Comparison of ENCODE assay signal across 1 cellular context in genomic region chr2:48112911-48113687, GRCh38.
TF ChIP-seq lines count a peak whose summit lies in the region.

No MANE protein-coding gene starts in this region.

TF ChIP-seq in HepG2, 621 proteins besides CTCF, POLR2A, EP300 and RAD21 (continued from another document and continues in another):
- no peak for TF ChIP-seq PRDM10 (CRISPR knock-in tag; IDR thresholded peaks at IDR 0.05; ENCODE audit: low read depth)
- no peak for TF ChIP-seq ZFX (CRISPR knock-in tag; IDR thresholded peaks at IDR 0.05; ENCODE audit: low read depth)
- TF ChIP-seq ZNF768 (CRISPR knock-in tag; IDR thresholded peaks at IDR 0.05): no peak
- TF ChIP-seq ZNF326 (CRISPR knock-in tag; IDR thresholded peaks at IDR 0.05; ENCODE audit: borderline replicate concordance): no peak; the same call in 1 of the 2 replicates
- TF ChIP-seq ZNF501 (CRISPR knock-in tag; IDR thresholded peaks at IDR 0.05): no peak
- no peak for TF ChIP-seq HNRNPK (IDR thresholded peaks at IDR 0.05; ENCODE audit: low read depth, low read length, poor library complexity, severe bottlenecking)
- no peak for TF ChIP-seq ZNF652 (CRISPR knock-in tag; IDR thresholded peaks at IDR 0.05; ENCODE audit: borderline replicate concordance, low read depth)
- peak; percentile 10; the same call in 1 of the 2 replicates for TF ChIP-seq ZMYM3 (CRISPR knock-in tag; IDR thresholded peaks at IDR 0.05)
- TF ChIP-seq MATR3 (CRISPR knock-in tag; IDR thresholded peaks at IDR 0.05): no peak
- TF ChIP-seq ZNF546 (CRISPR knock-in tag; conservative IDR thresholded peaks at IDR 0.05): no peak
- no peak for TF ChIP-seq RELA (CRISPR knock-in tag; IDR thresholded peaks at IDR 0.05)
- TF ChIP-seq ZNF33A (CRISPR knock-in tag; IDR thresholded peaks at IDR 0.05; ENCODE audit: borderline replicate concordance): no peak
- no peak for TF ChIP-seq TFDP2 (CRISPR knock-in tag; IDR thresholded peaks at IDR 0.05)
- no peak for TF ChIP-seq MXD4 (CRISPR knock-in tag; IDR thresholded peaks at IDR 0.05)
- no peak for TF ChIP-seq HMGXB4 (CRISPR knock-in tag; IDR thresholded peaks at IDR 0.05; ENCODE audit: borderline replicate concordance in 1 of 2, low read depth in 1 of 2)
- no peak for TF ChIP-seq ZNF563 (CRISPR knock-in tag; IDR thresholded peaks at IDR 0.05)
- no peak for TF ChIP-seq CENPT (CRISPR knock-in tag; IDR thresholded peaks at IDR 0.05; ENCODE audit: low read depth)
- TF ChIP-seq ZNF574 (CRISPR knock-in tag; IDR thresholded peaks at IDR 0.05): no peak
- no peak for TF ChIP-seq SMARCE1 (IDR thresholded peaks at IDR 0.05; ENCODE audit: borderline replicate concordance)
- no peak for TF ChIP-seq MNT (IDR thresholded peaks at IDR 0.05)
- 0 out of 2 replicates have a peak, but pooled peaks have one; percentile 27 for TF ChIP-seq ZNF75D (CRISPR knock-in tag; IDR thresholded peaks at IDR 0.05; ENCODE audit: borderline replicate concordance)
- TF ChIP-seq POLR2G (IDR thresholded peaks at IDR 0.05; ENCODE audit: low read depth, low read length): no peak
- no peak for TF ChIP-seq NR3C1 (CRISPR knock-in tag; IDR thresholded peaks at IDR 0.05)
- peak; percentile 3; the same call in 1 of the 2 replicates for TF ChIP-seq STAG1 (CRISPR knock-in tag; IDR thresholded peaks at IDR 0.05)
- no peak for TF ChIP-seq ZNF747 (CRISPR knock-in tag; IDR thresholded peaks at IDR 0.05; ENCODE audit: borderline replicate concordance)
- TF ChIP-seq RXRB (CRISPR knock-in tag; IDR thresholded peaks at IDR 0.05; ENCODE audit: borderline replicate concordance): no peak
- TF ChIP-seq TAF15 (IDR thresholded peaks at IDR 0.05; ENCODE audit: low read depth, low read length, poor library complexity, severe bottlenecking): no peak
- no peak for TF ChIP-seq IRF1 (CRISPR knock-in tag; IDR thresholded peaks at IDR 0.05; ENCODE audit: low read depth)
- TF ChIP-seq ZNF83 (CRISPR knock-in tag; IDR thresholded peaks at IDR 0.05; ENCODE audit: borderline replicate concordance): no peak
- TF ChIP-seq ZNF513 (CRISPR knock-in tag; conservative IDR thresholded peaks at IDR 0.05): no peak
- TF ChIP-seq NCOA1 (CRISPR knock-in tag; IDR thresholded peaks at IDR 0.05): no peak
- TF ChIP-seq CHD4 (IDR thresholded peaks at IDR 0.05; ENCODE audit: borderline replicate concordance, low read length): no peak
- no peak for TF ChIP-seq ZBTB38 (CRISPR knock-in tag; IDR thresholded peaks at IDR 0.05)
- TF ChIP-seq ZNF232 (CRISPR knock-in tag; IDR thresholded peaks at IDR 0.05; ENCODE audit: borderline replicate concordance): no peak
- TF ChIP-seq POGK (CRISPR knock-in tag; conservative IDR thresholded peaks at IDR 0.05): no peak
- no peak for TF ChIP-seq HNRNPUL1 (IDR thresholded peaks at IDR 0.05; ENCODE audit: low read depth, low read length)
- no peak for TF ChIP-seq RERE (CRISPR knock-in tag; IDR thresholded peaks at IDR 0.05; ENCODE audit: low read depth)
